26 cellular contexts compared by ENCODE assay signal in the genomic region with DNA sequence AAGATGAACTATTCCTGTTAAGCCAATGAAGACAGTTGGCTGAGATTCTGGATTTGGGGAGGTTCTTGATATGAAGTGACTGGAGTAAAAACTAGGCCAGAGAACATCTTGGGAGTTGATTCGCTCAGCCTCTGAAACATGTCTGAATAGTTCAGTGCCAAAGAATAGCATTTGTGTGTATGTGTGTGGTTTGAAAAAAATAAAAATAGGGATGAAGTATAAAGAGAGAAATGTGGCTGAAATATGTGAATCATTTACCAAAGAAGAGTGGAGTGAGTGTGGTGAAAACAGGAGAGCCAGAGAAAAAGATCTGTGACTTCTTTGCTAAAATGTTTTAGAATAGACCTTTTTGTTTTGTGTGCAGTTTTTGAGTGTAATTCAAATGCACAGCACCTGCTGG. TPM values are rescaled to one million over a fixed set of nuclear protein-coding genes. Genes with fewer than 3 reads are reported as not detected.
DNase-seq lines count a peak whose midpoint lies in the region; ATAC-seq and TF ChIP-seq lines count a peak whose summit lies in the region.
"Had no signal": no experiment of that assay in that cellular context is flagged by ENCODE, and none has a peak within 500 bp of the region (broad histone marks: within the 10 kb centered on the region; RNA-seq: fewer than 3 reads in every experiment).

No MANE protein-coding gene starts in this region.

- H3K27ac Mint-ChIP-seq in activated CD4-positive, alpha-beta T cell treated with anti-CD3 and anti-CD28 coated beads, Interleukin-2, amount 10 ng/mL, durations not matched to agents 7 days and 5 days = peak overlapping the region; percentile 3
- H3K27ac Mint-ChIP-seq in endothelial cell (ENCODE audit: unreplicated experiment) = no peak overlapping the region
- peak overlapping the region; percentile 7 for H3K27ac Mint-ChIP-seq in progenitor cell of endocrine pancreas

- H3K9ac ChIP-seq in GM23248 = no peak overlapping the region

- H3K27ac ChIP-seq in GM23248 = no peak overlapping the region
- H3K27ac ChIP-seq: C4-2B had no signal

- no peak overlapping the region for H3K4me3 ChIP-seq in GM23248

- peaks cover 32% of the 10 kb centered on the region for H3K4me1 ChIP-seq in GM23248 (ENCODE audit: insufficient read depth)

- ATAC-seq in GM21367 (IDR thresholded peaks at IDR 0.05; ENCODE audit: unreplicated experiment) = no peak
- ATAC-seq: HCT116, Panc1, SK-N-SH treated with all-trans-retinoic acid at 6 μM for 48 hours had no signal

- H3K4me2 ChIP-seq in GM23248 (ENCODE audit: unreplicated experiment) = no peak overlapping the region

- H3K4me1 Mint-ChIP-seq in activated CD4-positive, alpha-beta T cell treated with anti-CD3 and anti-CD28 coated beads, Interleukin-2, amount 10 ng/mL, durations not matched to agents 7 days and 5 days = peaks cover 22% of the 10 kb centered on the region
- H3K4me1 Mint-ChIP-seq in endothelial cell (ENCODE audit: unreplicated experiment) = no peaks in the 10 kb centered on the region
- H3K4me1 Mint-ChIP-seq in progenitor cell of endocrine pancreas (ENCODE audit: low read depth) = no peaks in the 10 kb centered on the region

- no peaks in the 10 kb centered on the region for H3K9me2 ChIP-seq in GM23248 (ENCODE audit: insufficient read depth)

- H3K27me3 ChIP-seq in GM23248 (replicated peaks; ENCODE audit: insufficient read depth) = no peaks in the 10 kb centered on the region

- H3K27me3 Mint-ChIP-seq in activated CD4-positive, alpha-beta T cell treated with anti-CD3 and anti-CD28 coated beads, Interleukin-2, amount 10 ng/mL, durations not matched to agents 7 days and 5 days = no peaks in the 10 kb centered on the region
- peaks cover 1% of the 10 kb centered on the region for H3K27me3 Mint-ChIP-seq in endothelial cell (ENCODE audit: unreplicated experiment)
- H3K27me3 Mint-ChIP-seq in progenitor cell of endocrine pancreas = no peaks in the 10 kb centered on the region
- H3K27me3 Mint-ChIP-seq: CD8-positive, alpha-beta memory T cell; IgD-negative memory B cell had no signal

- no peaks in the 10 kb centered on the region for H4K20me1 ChIP-seq in GM23248 (ENCODE audit: insufficient read depth)

- WGBS in GM23248 (ENCODE audit: low coverage in 1 of 2, low lambda C conversion rate in 2 of 2, missing lambda C conversion rate in 2 of 2), 2 experiments = 95 to 100% methylated on average over 1 of the region's 1 CpG

- H3K36me3 Mint-ChIP-seq in activated CD4-positive, alpha-beta T cell treated with anti-CD3 and anti-CD28 coated beads, Interleukin-2, amount 10 ng/mL, durations not matched to agents 7 days and 5 days (ENCODE audit: low read depth) = peaks cover 36% of the 10 kb centered on the region
- H3K36me3 Mint-ChIP-seq in endothelial cell (ENCODE audit: low read depth, unreplicated experiment) (peaks cover 14% of the 10 kb centered on the region), progenitor cell of endocrine pancreas (ENCODE audit: insufficient read depth) (peaks cover 8% of the 10 kb centered on the region)

- DNase-seq in activated CD4-positive, alpha-beta T cell treated with anti-CD3 and anti-CD28 coated beads, Interleukin-2, amount 10 ng/mL, durations not matched to agents 7 days and 5 days = no peak
- no peak for DNase-seq in activated CD4-positive, alpha-beta T cell treated with anti-CD3 and anti-CD28 coated beads, Interleukin-2, amount 50 U/mL, for 1 hour
- peak; percentile 32 for DNase-seq in GM23248
- no peak for DNase-seq in endothelial cell (ENCODE audit: low spot score)
- DNase-seq in progenitor cell of endocrine pancreas (ENCODE audit: low spot score, unreplicated experiment) = no peak
- DNase-seq in NCI-H526 (lab: John Stamatoyannopoulos, UW) = no peak
- DNase-seq in GM10248 (ENCODE audit: extremely low spot score) = no peak
- DNase-seq: 8988T; Calu3; CD8-positive, alpha-beta memory T cell; DMS153; GDM1; NCI-H1105 treated with DMSO at 0.1 percent for 48 hours; NCI-H2029 treated with DMSO at 0.1 percent for 48 hours; NCI-H226; NCI-H510A treated with DMSO at 0.1 percent for 48 hours; NCI-H774 had no signal

- POLR2A ChIA-PET in activated CD4-positive, alpha-beta T cell treated with anti-CD3 and anti-CD28 coated beads, Interleukin-2, amount 10 ng/mL, durations not matched to agents 7 days and 5 days (lab: Charles Lee) = no interaction called here
- POLR2A ChIA-PET in GM10248 (lab: Yijun Ruan, JAX) = no interaction called here

- no peak overlapping the region for H2AFZ ChIP-seq in GM23248

- TF ChIP-seq CTCF in endothelial cell (IDR thresholded peaks at IDR 0.05; ENCODE audit: unreplicated experiment) (no peak), progenitor cell of endocrine pancreas (IDR thresholded peaks at IDR 0.05; ENCODE audit: unreplicated experiment) (no peak), GM10248 (IDR thresholded peaks at IDR 0.05; ENCODE audit: control extremely low read depth, extremely low read depth, low read depth, missing control alignments) (no peak)

- H3K9me3 Mint-ChIP-seq in activated CD4-positive, alpha-beta T cell treated with anti-CD3 and anti-CD28 coated beads, Interleukin-2, amount 10 ng/mL, durations not matched to agents 7 days and 5 days = no peaks in the 10 kb centered on the region
- H3K9me3 Mint-ChIP-seq in endothelial cell (ENCODE audit: unreplicated experiment) (no peaks in the 10 kb centered on the region), progenitor cell of endocrine pancreas (ENCODE audit: low read depth) (no peaks in the 10 kb centered on the region)
- H3K9me3 Mint-ChIP-seq: CD8-positive, alpha-beta memory T cell; IgD-negative memory B cell had no signal

- peaks cover 29% of the 10 kb centered on the region for H3F3A ChIP-seq in GM23248 (ENCODE audit: insufficient read depth)

- H3K9me3 ChIP-seq in GM23248 (ENCODE audit: low read depth) = no peaks in the 10 kb centered on the region

- CTCF ChIA-PET in activated CD4-positive, alpha-beta T cell treated with anti-CD3 and anti-CD28 coated beads, Interleukin-2, amount 10 ng/mL, durations not matched to agents 7 days and 5 days (lab: Charles Lee) = no interaction called here
- CTCF ChIA-PET in GM10248 (lab: Yijun Ruan, JAX) = interaction anchor here (2.0 to 2.4 kb wide), 2 partner anchors 10 to 523 kb away, joined by 6 to 8 read pairs; partner anchors contain the start of gene SRD5A3

- in situ Hi-C loops in GM23248 (cut with MboI) = loop anchor here (25.0 kb wide), 1 partner anchor 431 kb away; no protein-coding TSS in a partner anchor

- peaks cover 16% of the 10 kb centered on the region; the same call in 1 of the 2 replicates for H3K79me2 ChIP-seq in GM23248 (ENCODE audit: insufficient read depth)

- H3K36me3 ChIP-seq in GM23248 (ENCODE audit: low read depth) = peaks cover 47% of the 10 kb centered on the region

- no peak overlapping the region for H3K4me3 Mint-ChIP-seq in activated CD4-positive, alpha-beta T cell treated with anti-CD3 and anti-CD28 coated beads, Interleukin-2, amount 10 ng/mL, durations not matched to agents 7 days and 5 days
- peak overlapping the region; percentile 7 for H3K4me3 Mint-ChIP-seq in endothelial cell (ENCODE audit: unreplicated experiment)
- no peak overlapping the region for H3K4me3 Mint-ChIP-seq in progenitor cell of endocrine pancreas (ENCODE audit: low read depth)
- H3K4me3 Mint-ChIP-seq: CD8-positive, alpha-beta memory T cell; IgD-negative memory B cell had no signal

RNA-seq across cellular contexts. Expression of gene EXOC1, which starts 15.2 kb away (rescaled TPM):
- total RNA-seq in activated CD4-positive, alpha-beta T cell treated with anti-CD3 and anti-CD28 coated beads, Interleukin-2, amount 10 ng/mL, durations not matched to agents 7 days and 5 days = 10 to 100 TPM; 30.3 to 32.3 TPM
- 44.7 and 46.9 TPM in 2 replicates for total RNA-seq in GM23248 (2014; rRNA removed; shearing (Covaris generic))
- 33.2 and 35.5 TPM in 2 replicates for polyA plus RNA-seq in GM23248 (2016; fragmentation: Nextera tagmentation; extraction: Ambion mirVana)
- total RNA-seq in endothelial cell (ENCODE audit: unreplicated experiment) = 38.7 TPM
- 29.1 and 34.0 TPM in 2 replicates for total RNA-seq in progenitor cell of endocrine pancreas

RNA-seq across cellular contexts. Expression of gene EXOC1L, which starts 49.1 kb away (rescaled TPM):
- not detected for total RNA-seq in activated CD4-positive, alpha-beta T cell treated with anti-CD3 and anti-CD28 coated beads, Interleukin-2, amount 10 ng/mL, durations not matched to agents 7 days and 5 days
- total RNA-seq in GM23248 (2014; rRNA removed; shearing (Covaris generic)) = not detected in 2 replicates
- not detected in 2 replicates for polyA plus RNA-seq in GM23248 (2016; fragmentation: Nextera tagmentation; extraction: Ambion mirVana)
- total RNA-seq in endothelial cell (ENCODE audit: unreplicated experiment) = not detected
- total RNA-seq in progenitor cell of endocrine pancreas = not detected in 2 replicates
- total RNA-seq: Calu3; CD8-positive, alpha-beta memory T cell; Daoy; H1 had no signal
- polyA plus RNA-seq: AG04450; CD8-positive, alpha-beta memory T cell; IgD-negative memory B cell had no signal
